ENCODE assay signal across 8 cellular contexts in the genomic region with DNA sequence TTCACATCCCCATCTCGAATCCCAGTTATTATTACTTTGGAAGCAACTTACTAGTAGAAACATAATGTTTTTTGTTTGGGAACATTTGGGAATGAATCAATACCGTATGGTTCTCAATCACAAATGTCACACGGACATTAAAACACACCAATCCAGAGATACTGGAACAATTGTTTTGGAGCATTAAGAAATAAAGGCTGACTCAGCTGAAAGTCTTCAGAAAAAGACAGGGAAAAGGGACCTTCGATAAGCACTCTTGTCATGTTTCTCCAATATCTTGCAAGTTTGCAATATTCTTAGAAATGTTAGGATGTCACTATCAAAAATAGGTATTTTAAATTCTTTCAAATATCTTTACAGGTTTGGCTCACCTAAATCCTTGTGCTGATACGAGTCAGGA.
"Had no signal": no experiment of that assay in that cellular context is flagged by ENCODE, and none has a peak within 500 bp of the region (broad histone marks: within the 10 kb centered on the region; RNA-seq: fewer than 3 reads in every experiment).

No MANE protein-coding gene starts in this region.

- H3K9ac ChIP-seq: GM23248 had no signal

- FAIRE-seq: H54 had no signal

- H3K27ac ChIP-seq: GM23248, HL-60 had no signal

- H2AFZ ChIP-seq: GM23248 had no signal

- H3K4me3 ChIP-seq: GM23248 had no signal

- DNase-seq: GM23248, GOT3, H9, HCEC 1CT, Kasumi-1, KG1 had no signal
